ENCODE assay signal across 9 cellular contexts in the genomic region with DNA sequence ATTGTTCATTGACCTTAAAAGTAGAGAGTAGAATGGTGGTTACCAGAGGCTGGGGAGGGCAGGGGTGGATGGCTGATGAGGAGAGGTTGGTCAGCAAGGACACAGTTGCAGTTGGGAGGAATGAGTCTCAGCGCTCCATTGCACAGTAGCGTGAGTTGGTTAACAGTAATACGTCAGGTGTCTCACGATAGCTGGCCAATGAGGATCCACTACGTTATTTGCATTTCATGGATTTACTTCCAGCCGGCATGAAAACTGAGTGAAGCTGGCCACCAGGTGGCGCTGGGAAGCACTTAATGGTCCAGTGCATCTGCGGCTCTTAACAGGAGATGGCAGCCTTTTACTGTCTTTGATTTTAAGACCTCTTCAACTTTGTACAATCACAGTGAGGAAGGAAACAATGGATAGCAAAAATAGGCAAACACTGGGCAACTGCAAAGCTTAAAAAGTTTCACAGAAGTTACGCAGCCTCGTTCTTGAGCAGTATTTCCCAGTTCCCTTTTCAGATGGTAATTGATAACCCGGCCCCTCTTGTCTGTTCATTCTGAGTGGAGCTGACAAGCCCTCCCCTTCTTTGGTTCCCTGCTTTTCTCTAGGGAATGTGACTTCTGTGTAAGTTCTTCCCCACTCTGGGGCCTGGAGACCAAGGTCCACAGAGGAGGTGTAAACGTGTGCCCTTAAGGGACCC. TPM values are rescaled to one million over a fixed set of nuclear protein-coding genes. Genes with fewer than 3 reads are reported as not detected.
DNase-seq lines count a peak whose midpoint lies in the region; ATAC-seq, FAIRE-seq and TF ChIP-seq lines count a peak whose summit lies in the region.
"Had no signal": no experiment of that assay in that cellular context is flagged by ENCODE, and none has a peak within 500 bp of the region (broad histone marks: within the 10 kb centered on the region; RNA-seq: fewer than 3 reads in every experiment).

No MANE protein-coding gene starts in this region.

- dilution Hi-C loops in mammary epithelial cell (cut with HindIII; ENCODE audit: low sequenced_read_pairs): no loop called here

- TF ChIP-seq CTCF in WERI-Rb-1 (IDR thresholded peaks at IDR 0.05; ENCODE audit: low read depth, low read length): peak; percentile 78
- TF ChIP-seq CTCF in mammary epithelial cell (conservative IDR thresholded peaks at IDR 0.05 in 1 of 2, IDR thresholded peaks at IDR 0.05 in 1 of 2; ENCODE audit: extremely low read depth in 1 of 2, insufficient read depth in 1 of 2, low read depth in 1 of 2, low read length in 2 of 2): peak; percentile 100

- BruUV-seq in mammary epithelial cell (replicated peaks; lab: Mats Ljungman, UMichigan): no TSS peak

- H3K9me3 ChIP-seq in WERI-Rb-1 (ENCODE audit: severe bottlenecking): no peaks in the 10 kb centered on the region
- no peaks in the 10 kb centered on the region for H3K9me3 ChIP-seq in mammary epithelial cell (replicated peaks; ENCODE audit: insufficient read depth, low read length)

- no peak overlapping the region for H3K9ac ChIP-seq in mammary epithelial cell (ENCODE audit: insufficient read depth, low read length)

- H3K4me3 ChIP-seq in WERI-Rb-1 (ENCODE audit: low read depth, low read length) (no peak overlapping the region), mammary epithelial cell (replicated peaks in 1 of 3; ENCODE audit: insufficient read depth in 1 of 3, low read depth in 2 of 3, low read length in 3 of 3) (no peak overlapping the region)

- H3K36me3 ChIP-seq in WERI-Rb-1 (no peaks in the 10 kb centered on the region), mammary epithelial cell (ENCODE audit: insufficient read depth, low read length) (no peaks in the 10 kb centered on the region)

- no peak overlapping the region for H3K27ac ChIP-seq in WERI-Rb-1
- H3K27ac ChIP-seq in mammary epithelial cell (ENCODE audit: insufficient read depth, low read depth, low read length): no peak overlapping the region

- H2AFZ ChIP-seq in mammary epithelial cell (ENCODE audit: low read depth, low read length): peak overlapping the region; percentile 57

- H3K4me2 ChIP-seq in mammary epithelial cell (ENCODE audit: insufficient read depth, low read depth, low read length): peak overlapping the region; percentile 43

- CTCF ChIA-PET in mammary epithelial cell (lab: Charles Lee; ENCODE audit: low non-redundant PET): interaction anchor here (0.6 to 1.1 kb wide), 4 partner anchors 468 to 1102 kb away, joined by 3 to 7 read pairs (median 4); no protein-coding TSS in a partner anchor

- WGBS in mammary epithelial cell (ENCODE audit: low coverage, missing lambda C conversion rate): 16% methylated on average over 7 of the region's 12 CpGs

- H3K79me2 ChIP-seq in mammary epithelial cell (ENCODE audit: insufficient read depth, low read length): no peaks in the 10 kb centered on the region

- peak; percentile 93 for ATAC-seq in GM19035 (IDR thresholded peaks at IDR 0.05; ENCODE audit: unreplicated experiment)
- ATAC-seq in HG03196 (IDR thresholded peaks at IDR 0.05; ENCODE audit: unreplicated experiment): peak; percentile 84

- peaks cover 8% of the 10 kb centered on the region for H3K27me3 ChIP-seq in WERI-Rb-1 (ENCODE audit: insufficient read depth, low read depth, severe bottlenecking)
- no peaks in the 10 kb centered on the region for H3K27me3 ChIP-seq in mammary epithelial cell (ENCODE audit: insufficient read depth, low read length)

- DNase-seq in AML-193 (lab: John Stamatoyannopoulos, UW): peak; percentile 78 to 79
- DNase-seq in NCI-H2227 treated with DMSO at 0.1 percent for 48 hours (lab: John Stamatoyannopoulos, UW): peak; percentile 78
- peak; percentile 67 for DNase-seq in WERI-Rb-1
- DNase-seq in mammary epithelial cell: peak; percentile 91
- peak; percentile 60 to 85 for DNase-seq in stimulated activated CD4-positive, alpha-beta T cell treated with anti-CD3 and anti-CD28 coated beads, Interleukin-1b, Interleukin-23, amount 100 ng/mL, for 1 hour (ENCODE audit: low read depth in 2 of 2)

- in situ Hi-C loops in mammary epithelial cell (cut with MboI; ENCODE audit: low sequenced_read_pairs in 2 of 2): loop anchor here (5.0 to 25.0 kb wide), 8 partner anchors 243 to 763 kb away; a partner anchor contains a TSS

- H3K4me1 ChIP-seq in mammary epithelial cell (ENCODE audit: insufficient read depth, low read length): peaks cover 9% of the 10 kb centered on the region

- peak; percentile 80 for FAIRE-seq in islet of Langerhans (lab: Jason Lieb, UNC)

- intact Hi-C loops in mammary epithelial cell (cut with micrococcal nuclease): loop anchor here (1.0 to 5.0 kb wide), 7 partner anchors 35 to 585 kb away; a partner anchor contains a TSS

- no peaks in the 10 kb centered on the region for H4K20me1 ChIP-seq in mammary epithelial cell (ENCODE audit: insufficient read depth, low read length)

RNA-seq across cellular contexts. Expression of a gene that starts 23.7 kb away (rescaled TPM):
- 10 to 100 TPM in 1 of 2 donors, 1 to 10 TPM in 1; 9.8 to 20.5 TPM for total RNA-seq in mammary epithelial cell
- polyA plus RNA-seq in mammary epithelial cell: not detected
- not detected for polyA minus RNA-seq in mammary epithelial cell
- polyA plus RNA-seq: IgD-negative memory B cell had no signal
